In genomic region chr12:24135158-24135850, GRCh38 we compare ENCODE assay signal across 1 cellular context.
TF ChIP-seq lines count a peak whose summit lies in the region.

No MANE protein-coding gene starts in this region.

TF ChIP-seq in IMR-90, 13 proteins besides CTCF, POLR2A, EP300 and RAD21 (continued from another document):
- TF ChIP-seq ELK1 (IDR thresholded peaks at IDR 0.05; ENCODE audit: borderline replicate concordance, low read depth, low read length) (no peak), BHLHE40 (IDR thresholded peaks at IDR 0.05; ENCODE audit: low read depth, low read length) (no peak), MAFK (IDR thresholded peaks at IDR 0.05; ENCODE audit: low read depth, low read length) (no peak)
TF ChIP-seq in IMR-90: peak in this region for 0.
